Comparison of ENCODE assay signal across 8 cellular contexts in genomic region chr7:24756545-24756988, GRCh38. TPM values are rescaled to one million over a fixed set of nuclear protein-coding genes. Genes with fewer than 3 reads are reported as not detected.
DNase-seq lines count a peak whose midpoint lies in the region; ATAC-seq, FAIRE-seq and TF ChIP-seq lines count a peak whose summit lies in the region.

No MANE protein-coding gene starts in this region.

- H3K4me2 ChIP-seq in A549 = peak overlapping the region; percentile 97
- peak overlapping the region; percentile 53 for H3K4me2 ChIP-seq in SU-DHL-6 (ENCODE audit: low read depth, low read length, poor library complexity, severe bottlenecking)
- H3K4me2 ChIP-seq in H1 (ENCODE audit: insufficient read depth in 1 of 2, low read depth in 2 of 2, low read length in 2 of 2) = peak overlapping the region; percentile 74 to 89

- no peak overlapping the region for H2BK20ac ChIP-seq in H1 (ENCODE audit: low read length)

- no peak overlapping the region for H2BK120ac ChIP-seq in H1 (replicated peaks; ENCODE audit: low read depth, low read length)

- peak overlapping the region; percentile 44; the same call in 1 of the 2 replicates for H2BK12ac ChIP-seq in H1 (ENCODE audit: low read depth, low read length)

- H4K91ac ChIP-seq in H1 (replicated peaks; ENCODE audit: insufficient read length, low read length) = peak overlapping the region; percentile 68

- H3K79me1 ChIP-seq in H1 (ENCODE audit: low read depth, low read length) = no peaks in the 10 kb centered on the region

- H2BK15ac ChIP-seq in H1 (ENCODE audit: low read length) = peak overlapping the region; percentile 62

- no peaks in the 10 kb centered on the region for H4K20me1 ChIP-seq in SU-DHL-6 (ENCODE audit: low read depth, low read length)
- H4K20me1 ChIP-seq in H1 (replicated peaks in 1 of 2; ENCODE audit: control insufficient read depth in 1 of 2, insufficient read depth in 2 of 2, low read length in 2 of 2) = no peaks in the 10 kb centered on the region

- DNase-seq in A549 (ENCODE audit: low read depth in 1 of 2, low spot score in 1 of 2) = no peak
- DNase-seq in H1 (ENCODE audit: low read depth in 1 of 2, low spot score in 2 of 2) = no peak
- DNase-seq in uterus = no peak

- H3K23ac ChIP-seq in H1 (ENCODE audit: insufficient read length) = no peak overlapping the region

- FAIRE-seq in A549 (lab: Jason Lieb, UNC) (no peak), H1 (lab: Jason Lieb, UNC) (no peak)

- H3K4me1 ChIP-seq in A549 = peaks cover 31% of the 10 kb centered on the region
- peaks cover 0 to 10% (median 4%) of the 10 kb centered on the region in 4 experiments; a peak in 6 of 7 replicates for H3K4me1 ChIP-seq in H1 (replicated peaks in 1 of 4; ENCODE audit: control insufficient read depth in 3 of 4, insufficient read depth in 4 of 4, low read length in 3 of 4)
- H3K4me1 ChIP-seq in muscle layer of colon (ENCODE audit: insufficient read depth, low read length) = no peaks in the 10 kb centered on the region
- no peaks in the 10 kb centered on the region for H3K4me1 ChIP-seq in uterus

- intact Hi-C loops in uterus (cut with DNase I; ENCODE audit: low total_unique reads) = no loop called here

- H3K36me3 ChIP-seq in SU-DHL-6 (ENCODE audit: low read length) (no peaks in the 10 kb centered on the region), H1 (ENCODE audit: control insufficient read depth in 2 of 4, insufficient read depth in 4 of 4, low read length in 3 of 4) (no peaks in the 10 kb centered on the region), muscle layer of colon (ENCODE audit: insufficient read depth, low read length) (no peaks in the 10 kb centered on the region), uterus (no peaks in the 10 kb centered on the region)

- no peak for TF ChIP-seq RAD21 in A549 (conservative IDR thresholded peaks at IDR 0.05 in 1 of 2, IDR thresholded peaks at IDR 0.05 in 1 of 2)
- no peak for TF ChIP-seq RAD21 in H1 (IDR thresholded peaks at IDR 0.05 in 1 of 2, conservative IDR thresholded peaks at IDR 0.05 in 1 of 2; ENCODE audit: low read depth in 2 of 2, low read length in 2 of 2)

- no peak for TF ChIP-seq CTCF in A549 (IDR thresholded peaks at IDR 0.05)
- TF ChIP-seq CTCF in SU-DHL-6 (IDR thresholded peaks at IDR 0.05; ENCODE audit: insufficient read depth, low read length, poor library complexity, severe bottlenecking) = no peak
- no peak for TF ChIP-seq CTCF in H1 (IDR thresholded peaks at IDR 0.05; ENCODE audit: control extremely low read depth in 1 of 3, insufficient read depth in 1 of 3, low read depth in 1 of 3, low read length in 3 of 3)
- TF ChIP-seq CTCF in uterus (IDR thresholded peaks at IDR 0.05) = no peak

- no peaks in the 10 kb centered on the region for H3K9me2 ChIP-seq in SU-DHL-6 (replicated peaks; ENCODE audit: insufficient read depth, low read length)

- H3K14ac ChIP-seq in H1 (ENCODE audit: insufficient read length) = no peak overlapping the region

- peak overlapping the region; percentile 85 for H3K4me3 ChIP-seq in A549
- peak overlapping the region; percentile 50 for H3K4me3 ChIP-seq in SU-DHL-6 (ENCODE audit: insufficient read depth, low read length, poor library complexity, severe bottlenecking)
- peak overlapping the region; percentile 42 to 79 (median 60) for H3K4me3 ChIP-seq in H1 (ENCODE audit: extremely low read depth in 1 of 4, insufficient read depth in 2 of 4, low read depth in 3 of 4, low read length in 4 of 4)
- peak overlapping the region; percentile 75 to 82 for H3K4me3 ChIP-seq in muscle layer of colon (ENCODE audit: low read depth in 1 of 2, low read length in 2 of 2)
- peak overlapping the region; percentile 71 to 77 for H3K4me3 ChIP-seq in uterus

- peak overlapping the region; percentile 21 for H3K4ac ChIP-seq in H1 (replicated peaks; ENCODE audit: insufficient read length, low read depth, low read length)

- peak in 1 of 2 experiments; percentile 63; a peak in 4 of 6 replicates for ATAC-seq in A549
- peak; percentile 7 for ATAC-seq in GM21515 (IDR thresholded peaks at IDR 0.05; ENCODE audit: unreplicated experiment)
- ATAC-seq in GM21447 (IDR thresholded peaks at IDR 0.05; ENCODE audit: unreplicated experiment) = no peak
- ATAC-seq in GM21717 (IDR thresholded peaks at IDR 0.05; ENCODE audit: unreplicated experiment) = no peak

- H3K9me3 ChIP-seq in A549 (no peaks in the 10 kb centered on the region; the same call in 2 of the 3 replicates), SU-DHL-6 (ENCODE audit: insufficient read depth, low read length) (no peaks in the 10 kb centered on the region), H1 (ENCODE audit: insufficient read depth in 2 of 2, low read depth in 1 of 2, low read length in 1 of 2) (no peaks in the 10 kb centered on the region), muscle layer of colon (ENCODE audit: low read length) (no peaks in the 10 kb centered on the region), uterus (no peaks in the 10 kb centered on the region)

- no peak for TF ChIP-seq POLR2A in A549 (IDR thresholded peaks at IDR 0.05; ENCODE audit: low read length)
- no peak for TF ChIP-seq POLR2A in H1 (IDR thresholded peaks at IDR 0.05; ENCODE audit: control extremely low read depth in 1 of 2, low read depth in 2 of 2, low read length in 2 of 2)
- TF ChIP-seq POLR2A in uterus (IDR thresholded peaks at IDR 0.05) = no peak

- H3K18ac ChIP-seq in H1 (ENCODE audit: extremely low read depth, low read length) = 0 out of 2 replicates have a peak overlapping the region, but pooled peaks have one; percentile 61

- peak overlapping the region; percentile 44 for H3K9ac ChIP-seq in SU-DHL-6 (ENCODE audit: low read length)
- H3K9ac ChIP-seq in H1 (replicated peaks in 1 of 4; ENCODE audit: extremely low read depth in 1 of 4, low read depth in 3 of 4, low read length in 3 of 4) = 0 out of 7 replicates have a peak overlapping the region, but pooled peaks of 1 of the 4 experiments have one; percentile 6
- peak overlapping the region; percentile 17 for H3K9ac ChIP-seq in muscle layer of colon (ENCODE audit: low read length)

- TF ChIP-seq EP300 in A549 (IDR thresholded peaks at IDR 0.05) (no peak), H1 (IDR thresholded peaks at IDR 0.05; ENCODE audit: borderline replicate concordance in 1 of 2, low read depth in 2 of 2, low read length in 2 of 2) (no peak)

- H3F3A ChIP-seq in SU-DHL-6 (ENCODE audit: insufficient read depth) = no peaks in the 10 kb centered on the region

- H2BK5ac ChIP-seq in H1 (ENCODE audit: low read depth, low read length) = no peak overlapping the region

- H2AK5ac ChIP-seq in H1 (ENCODE audit: low read depth, low read length) = no peak overlapping the region

- H4K5ac ChIP-seq in H1 (ENCODE audit: insufficient read length, low read depth, low read length) = no peak overlapping the region

- H3K56ac ChIP-seq in H1 (replicated peaks; ENCODE audit: insufficient read length, low read depth, low read length) = no peak overlapping the region

- CTCF ChIA-PET in A549 (lab: Yijun Ruan, JAX) = interaction anchor here (0.9 to 1.1 kb wide), 5 partner anchors 30 to 342 kb away, joined by 3 to 4 read pairs (median 3); no protein-coding TSS in a partner anchor
- CTCF ChIA-PET in H1 (lab: Charles Lee; ENCODE audit: partially characterized antibody) = interaction anchor here (0.7 kb wide), 1 partner anchor 493 kb away, joined by 3 read pairs; no protein-coding TSS in a partner anchor

- POLR2A ChIA-PET in A549 (lab: Yijun Ruan, JAX) = interaction anchor here (0.7 to 1.1 kb wide), 2 partner anchors 15 to 360 kb away, joined by 5 to 6 read pairs; no protein-coding TSS in a partner anchor
- POLR2A ChIA-PET in H1 (lab: Charles Lee; ENCODE audit: partially characterized antibody) = interaction anchor here (0.6 to 1.7 kb wide), 7 partner anchors 9 to 575 kb away, joined by 3 to 5 read pairs (median 3); no protein-coding TSS in a partner anchor

- WGBS in A549 (ENCODE audit: missing lambda C conversion rate) = 43% methylated on average over 14 of the region's 23 CpGs
- 12% methylated on average over 22 of the region's 23 CpGs; no CpG with 5 or more reads in 1 of the 2 experiments for WGBS in H1 (ENCODE audit: extremely low coverage in 1 of 2, insufficient coverage in 1 of 2, insufficient read length in 1 of 2, insufficient replicate concordance in 2 of 2, low coverage in 1 of 2, low lambda C conversion rate in 2 of 2, missing lambda C conversion rate in 1 of 2), 2 experiments

- H3K79me2 ChIP-seq in SU-DHL-6 (ENCODE audit: insufficient read depth, low read length) = no peaks in the 10 kb centered on the region
- no peaks in the 10 kb centered on the region for H3K79me2 ChIP-seq in H1 (ENCODE audit: control insufficient read depth in 1 of 2, insufficient read depth in 2 of 2, low read length in 2 of 2)

- H3K23me2 ChIP-seq in H1 (ENCODE audit: low read depth, low read length) = peaks cover 12% of the 10 kb centered on the region; the same call in 1 of the 2 replicates

- H3K27me3 ChIP-seq in SU-DHL-6 (ENCODE audit: low read length) (no peaks in the 10 kb centered on the region), H1 (replicated peaks in 1 of 4; ENCODE audit: control insufficient read depth in 3 of 4, extremely low read depth in 1 of 4, insufficient read depth in 3 of 4, low read length in 3 of 4) (peaks cover 6 to 41% (median 30%) of the 10 kb centered on the region in 4 experiments), muscle layer of colon (ENCODE audit: control insufficient read depth in 1 of 2, insufficient read depth in 2 of 2, low read length in 2 of 2) (no peaks in the 10 kb centered on the region), uterus (no peaks in the 10 kb centered on the region)

- H4K8ac ChIP-seq in H1 (ENCODE audit: extremely low read depth, insufficient read depth, low read length) = peak overlapping the region; percentile 45; the same call in 1 of the 2 replicates

- H2AFZ ChIP-seq in SU-DHL-6 (ENCODE audit: low read depth, low read length, severe bottlenecking) (peak overlapping the region; percentile 47), H1 (ENCODE audit: low read length) (peak overlapping the region; percentile 91)

- H3K27ac ChIP-seq in A549 (peak overlapping the region; percentile 94 to 97), SU-DHL-6 (ENCODE audit: low read depth, low read length) (no peak overlapping the region), H1 (ENCODE audit: low read depth, low read length) (no peak overlapping the region), muscle layer of colon (ENCODE audit: low read depth, low read length) (peak overlapping the region; percentile 89), uterus (peak overlapping the region; percentile 91 to 93)

RNA-seq across cellular contexts. Expression of gene GSDME, which starts 0.7 kb away (rescaled TPM):
- polyA plus RNA-seq in A549 (2011; rRNA removed) (55.9 and 57.5 TPM in 2 replicates), A549 (2017; fragmentation: RNase III; extraction: RNeasy Plus Mini Kit Qiagen cat#74134 plus additional on column Dnase treatment) (50.9 to 51.9 TPM (median 51.0 TPM) in 3 replicates), H1 (2011; rRNA removed) (5.4 and 6.7 TPM in 2 replicates)
- 42.9 and 48.2 TPM in 2 replicates for polyA plus RNA-seq in A549 (2012; cell fraction: cytosol; rRNA removed)
- polyA plus RNA-seq in A549 (2012; cell fraction: nucleus; rRNA removed) = 40.3 and 55.3 TPM in 2 replicates
- polyA minus RNA-seq in A549 (2011; rRNA and poly(A)+ RNA removed) = 45.3 and 48.9 TPM in 2 replicates
- total RNA-seq in H1 (2021; fragmentation: NEBNext Ultra II Directional; extraction: Animal tissue kit (Norgen Biotek cat#: 25700)) = 7.6 and 8.5 TPM in 2 replicates
- 9.3 TPM for polyA plus RNA-seq in H1 (2011; cell fraction: cytosol; rRNA removed)
- polyA plus RNA-seq in H1 (2011; cell fraction: nucleus; rRNA removed) = 7.5 TPM
- polyA plus RNA-seq in H1 (2012, experiment 1 of 2) = 7.0 to 10.0 TPM (median 8.1 TPM) in 4 replicates
- polyA plus RNA-seq in H1 (2012, experiment 2 of 2) = 3.9 TPM
- 4.4 TPM for polyA plus RNA-seq in H1 (2013, experiment 1 of 2)
- polyA plus RNA-seq in H1 (2013, experiment 2 of 2) = 3.2 TPM
- polyA minus RNA-seq in H1 (2011; rRNA and poly(A)+ RNA removed) = 15.1 and 17.2 TPM in 2 replicates
- polyA minus RNA-seq in H1 (2011; cell fraction: cytosol; rRNA and poly(A)+ RNA removed) = 6.8 TPM
- polyA minus RNA-seq in H1 (2011; cell fraction: nucleus; rRNA and poly(A)+ RNA removed) = 8.1 TPM
- 10 to 100 TPM; 10.8 to 25.5 (median 20.8) TPM for total RNA-seq in uterus

Comparison
In these comparisons a context has a peak if more than half of its experiments do, and no peak if none do; other contexts are left out.
1. H3K27ac ChIP-seq: peak in A549 (2 of 2), muscle layer of colon (single experiment) and uterus (2 of 2); none in SU-DHL-6 (single experiment) and H1 (single experiment).
2. Of the 18 proteins assayed by ChIP-seq in both H1 and A549: peak only in H1: none; only in A549: none; in both: E2F6 and MAX; in neither: 16.
3. Peak in every context shown above with its lines, with median percentiles within 50 percentile points of each other: H3K4me2 ChIP-seq and H3K4me3 ChIP-seq.